8 cellular contexts compared by ENCODE assay signal in genomic region chr14:68793734-68794129, GRCh38. TPM values are rescaled to one million over a fixed set of nuclear protein-coding genes. Genes with fewer than 3 reads are reported as not detected.
DNase-seq lines count a peak whose midpoint lies in the region; ATAC-seq and TF ChIP-seq lines count a peak whose summit lies in the region.

No MANE protein-coding gene starts in this region.

- H3K9me3 ChIP-seq in KOPT-K1 (ENCODE audit: insufficient read depth, low read length, poor library complexity, severe bottlenecking), result no peaks in the 10 kb centered on the region
- no peaks in the 10 kb centered on the region for H3K9me3 ChIP-seq in lung (ENCODE audit: control insufficient read depth in 2 of 2, insufficient read depth in 1 of 2, low read length in 1 of 2)
- H3K9me3 ChIP-seq in thymus (ENCODE audit: control insufficient read depth), result no peaks in the 10 kb centered on the region

- in situ Hi-C loops in brain microvascular endothelial cell (cut with HindIII; ENCODE audit: low pct_ligation_motif_present, low sequenced_read_pairs), result no loop called here

- WGBS in lung, 2 donors, result 0 to 1% methylated on average over 33 of the region's 33 CpGs
- WGBS in thymus, result under 1% methylated on average over 33 of the region's 33 CpGs

- peak overlapping the region; percentile 100 for H3K4me3 ChIP-seq in AG10803 (ENCODE audit: low read length)
- peak overlapping the region; percentile 81 for H3K4me3 ChIP-seq in brain microvascular endothelial cell (ENCODE audit: low read depth, low read length)
- H3K4me3 ChIP-seq in lung, result peak overlapping the region; percentile 20
- peak overlapping the region; percentile 95 for H3K4me3 ChIP-seq in thymus (ENCODE audit: low read length)

- DNase-seq in AG10803 (ENCODE audit: low read depth), result no peak
- DNase-seq in brain microvascular endothelial cell, result no peak
- no peak for DNase-seq in lung (ENCODE audit: low spot score)
- DNase-seq in cerebellum (ENCODE audit: low spot score), result no peak
- no peak for DNase-seq in NCI-H1436 (lab: John Stamatoyannopoulos, UW)

- ATAC-seq in lung (ENCODE audit: insufficient read depth, low FRiP score) (no peak), GM21423 (IDR thresholded peaks at IDR 0.05; ENCODE audit: unreplicated experiment) (no peak)

- H3K27me3 ChIP-seq in brain microvascular endothelial cell (replicated peaks) (no peaks in the 10 kb centered on the region), lung (ENCODE audit: control insufficient read depth, insufficient read depth) (no peaks in the 10 kb centered on the region), thymus (ENCODE audit: control insufficient read depth, insufficient read depth) (no peaks in the 10 kb centered on the region)

- no peak for TF ChIP-seq CTCF in AG10803 (conservative IDR thresholded peaks at IDR 0.05; ENCODE audit: low read length)
- no peak for TF ChIP-seq CTCF in brain microvascular endothelial cell (IDR thresholded peaks at IDR 0.05; ENCODE audit: low read depth, low read length, missing control alignments)
- TF ChIP-seq CTCF in lung (IDR thresholded peaks at IDR 0.05; ENCODE audit: control extremely low read depth, extremely low read depth), result no peak

- H3K36me3 ChIP-seq in KOPT-K1 (ENCODE audit: insufficient read depth, low read length) (peaks cover 14% of the 10 kb centered on the region), brain microvascular endothelial cell (replicated peaks) (peaks cover 16% of the 10 kb centered on the region), lung (ENCODE audit: control insufficient read depth in 2 of 2, insufficient read depth in 2 of 2, low read length in 2 of 2) (peaks cover 10 to 14% of the 10 kb centered on the region in 2 donors), thymus (ENCODE audit: control insufficient read depth, insufficient read depth) (peaks cover 19% of the 10 kb centered on the region)

- H3K4me1 ChIP-seq in lung (ENCODE audit: control insufficient read depth in 2 of 2, insufficient read depth in 2 of 2, low read length in 2 of 2), result peaks cover 0 to 4% of the 10 kb centered on the region in 2 donors
- H3K4me1 ChIP-seq in thymus (ENCODE audit: control insufficient read depth, insufficient read depth, low read length), result peaks cover 10% of the 10 kb centered on the region

- H3K27ac ChIP-seq in KOPT-K1 (ENCODE audit: low read depth, low read length, poor library complexity, severe bottlenecking) (peak overlapping the region; percentile 87), brain microvascular endothelial cell (peak overlapping the region; percentile 98), lung (ENCODE audit: low read depth in 1 of 2, low read length in 1 of 2) (peak overlapping the region; percentile 99 to 100), thymus (ENCODE audit: low read depth) (peak overlapping the region; percentile 100)

RNA-seq across cellular contexts. Expression of gene ZFP36L1, which starts 0.9 kb away (rescaled TPM):
- total RNA-seq in lung (100 to 1,000 TPM; 245 to 289 TPM), cerebellum (26.4 TPM)
- polyA plus RNA-seq in lung (100 to 1,000 TPM in 1 of 2 donors, 10 to 100 TPM in 1; 63.7 to 364 TPM), thymus (109 TPM)

Comparison
In these comparisons a context has a peak if more than half of its experiments do, and no peak if none do; other contexts are left out.
1. H3K4me3 ChIP-seq: peak in every context shown above with its lines; median percentile 100 in AG10803; 95 in thymus; 81 in brain microvascular endothelial cell; 20 in lung.